Comparison of ENCODE assay signal across 8 cellular contexts in the genomic region with DNA sequence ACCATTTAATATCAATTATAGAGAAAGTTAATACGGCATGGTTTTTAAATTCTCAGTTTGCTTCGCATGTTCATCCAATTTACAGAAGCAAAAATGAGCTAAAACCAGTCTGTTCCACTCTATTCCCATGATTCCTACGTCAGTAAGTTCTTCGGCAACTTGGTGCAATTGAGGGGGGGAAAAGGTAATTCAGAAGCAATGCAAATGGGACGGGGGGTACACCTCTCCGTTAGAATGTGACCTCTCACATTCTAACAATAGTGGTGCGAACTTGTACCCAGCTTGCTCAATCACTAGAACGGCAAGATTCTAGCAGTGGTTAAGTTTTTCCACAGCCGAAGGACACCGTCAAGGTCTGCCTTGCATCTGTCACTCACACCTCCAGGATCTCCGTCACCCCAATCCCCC. TPM values are rescaled to one million over a fixed set of nuclear protein-coding genes. Genes with fewer than 3 reads are reported as not detected.
DNase-seq lines count a peak whose midpoint lies in the region; ATAC-seq and TF ChIP-seq lines count a peak whose summit lies in the region.

No MANE protein-coding gene starts in this region.

- POLR2A ChIA-PET in SK-N-SH (lab: Yijun Ruan, JAX), result no interaction called here

- TF ChIP-seq RAD21 in SK-N-SH (IDR thresholded peaks at IDR 0.05; ENCODE audit: low read length), result no peak

- 8% methylated on average over 11 of the region's 11 CpGs for WGBS in SK-N-SH (ENCODE audit: low lambda C conversion rate)

- peak overlapping the region; percentile 64 for H3K9ac ChIP-seq in SK-N-SH

- H3K4me3 ChIP-seq in SK-N-SH (ENCODE audit: low read depth in 2 of 2, low read length in 1 of 2) (peak overlapping the region; percentile 88 to 92), neuron (ENCODE audit: low read length) (peak overlapping the region; percentile 96)

- H2AFZ ChIP-seq in SK-N-SH (ENCODE audit: low read depth), result peak overlapping the region; percentile 96
- peak overlapping the region; percentile 65 for H2AFZ ChIP-seq in neuron (ENCODE audit: low read depth, low read length)

- H3F3A ChIP-seq in SK-N-SH (replicated peaks; ENCODE audit: insufficient read depth), result no peaks in the 10 kb centered on the region

- H3K36me3 Mint-ChIP-seq in activated T-cell treated with anti-CD3 and anti-CD28 coated beads, Interleukin-2, amount 50 U/mL, for 24 hours (ENCODE audit: low read depth), result peaks cover 24% of the 10 kb centered on the region

- DNase-seq in activated T-cell treated with anti-CD3 and anti-CD28 coated beads, Interleukin-2, amount 50 U/mL, for 24 hours, result no peak
- no peak for DNase-seq in activated T-cell treated with anti-CD3 and anti-CD28 coated beads, Interleukin-2, amount 50 U/mL, for 1 hour
- DNase-seq in SK-N-SH (no peak), NCI-H446 treated with DMSO at 0.1 percent for 48 hours (lab: John Stamatoyannopoulos, UW) (no peak), dedifferentiated amniotic fluid mesenchymal stem cell (ENCODE audit: extremely low spot score) (no peak), NCI-H510A treated with DMSO at 0.1 percent for 48 hours (lab: John Stamatoyannopoulos, UW) (no peak)

- peaks cover 24% of the 10 kb centered on the region for H3K4me1 Mint-ChIP-seq in activated T-cell treated with anti-CD3 and anti-CD28 coated beads, Interleukin-2, amount 50 U/mL, for 24 hours (ENCODE audit: low read depth)

- no peak for TF ChIP-seq CTCF in SK-N-SH (IDR thresholded peaks at IDR 0.05)

- H3K4me1 ChIP-seq in SK-N-SH (ENCODE audit: control insufficient read depth in 1 of 2, insufficient read depth in 2 of 2, low read depth in 1 of 2, low read length in 1 of 2) (peaks cover 0 to 4% of the 10 kb centered on the region in 2 experiments; a peak in 2 of 4 replicates), neuron (ENCODE audit: insufficient read depth, low read length) (peaks cover 15% of the 10 kb centered on the region)

- H3K36me3 ChIP-seq in SK-N-SH (replicated peaks in 1 of 2; ENCODE audit: control insufficient read depth in 1 of 2, insufficient read depth in 2 of 2, low read length in 1 of 2) (peaks cover 2 to 6% of the 10 kb centered on the region in 2 experiments), neuron (ENCODE audit: insufficient read depth, low read length) (no peaks in the 10 kb centered on the region)

- no peaks in the 10 kb centered on the region for H3K9me3 Mint-ChIP-seq in activated T-cell treated with anti-CD3 and anti-CD28 coated beads, Interleukin-2, amount 50 U/mL, for 24 hours

- no peak overlapping the region; a peak in 1 of 4 replicates for H3K27ac ChIP-seq in SK-N-SH (ENCODE audit: low read depth in 2 of 2, low read length in 1 of 2)

- H3K9me2 ChIP-seq in SK-N-SH, result no peaks in the 10 kb centered on the region

- CTCF ChIA-PET in SK-N-SH (lab: Yijun Ruan, JAX), result interaction anchor here (1.0 kb wide), 1 partner anchor 92 kb away, joined by 4 read pairs; no protein-coding TSS in a partner anchor

- H4K20me1 ChIP-seq in SK-N-SH (ENCODE audit: insufficient read depth), result no peaks in the 10 kb centered on the region

- TF ChIP-seq EP300 in SK-N-SH (IDR thresholded peaks at IDR 0.05; ENCODE audit: borderline replicate concordance in 1 of 2, low read depth in 1 of 2, low read length in 1 of 2), result no peak

- peak overlapping the region; percentile 88 for H3K4me3 Mint-ChIP-seq in activated T-cell treated with anti-CD3 and anti-CD28 coated beads, Interleukin-2, amount 50 U/mL, for 24 hours

- no peaks in the 10 kb centered on the region for H3K27me3 Mint-ChIP-seq in activated T-cell treated with anti-CD3 and anti-CD28 coated beads, Interleukin-2, amount 50 U/mL, for 24 hours

- H3K4me2 ChIP-seq in SK-N-SH, result peak overlapping the region; percentile 92

- peak; percentile 21 for ATAC-seq in esophagus mucosa

- no peaks in the 10 kb centered on the region for H3K9me3 ChIP-seq in SK-N-SH
- no peaks in the 10 kb centered on the region for H3K9me3 ChIP-seq in neuron (ENCODE audit: low read length)

- H3K79me2 ChIP-seq in SK-N-SH (ENCODE audit: insufficient read depth), result peaks cover 17% of the 10 kb centered on the region

- H3K27ac Mint-ChIP-seq in activated T-cell treated with anti-CD3 and anti-CD28 coated beads, Interleukin-2, amount 50 U/mL, for 24 hours, result peak overlapping the region; percentile 85

- H3K27me3 ChIP-seq in SK-N-SH (ENCODE audit: insufficient read depth) (no peaks in the 10 kb centered on the region), neuron (ENCODE audit: insufficient read depth, low read length) (peaks cover 9% of the 10 kb centered on the region)

TF ChIP-seq in SK-N-SH, 30 proteins besides CTCF, POLR2A, EP300 and RAD21:
- TF ChIP-seq, protein P1, sequence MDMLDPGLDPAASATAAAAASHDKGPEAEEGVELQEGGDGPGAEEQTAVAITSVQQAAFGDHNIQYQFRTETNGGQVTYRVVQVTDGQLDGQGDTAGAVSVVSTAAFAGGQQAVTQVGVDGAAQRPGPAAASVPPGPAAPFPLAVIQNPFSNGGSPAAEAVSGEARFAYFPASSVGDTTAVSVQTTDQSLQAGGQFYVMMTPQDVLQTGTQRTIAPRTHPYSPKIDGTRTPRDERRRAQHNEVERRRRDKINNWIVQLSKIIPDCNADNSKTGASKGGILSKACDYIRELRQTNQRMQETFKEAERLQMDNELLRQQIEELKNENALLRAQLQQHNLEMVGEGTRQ (IDR thresholded peaks at IDR 0.05; ENCODE audit: borderline replicate concordance, low read depth, low read length), result no peak
- TF ChIP-seq FOSL2 (IDR thresholded peaks at IDR 0.05; ENCODE audit: borderline replicate concordance, low read depth), result no peak
- no peak for TF ChIP-seq FOXM1 (IDR thresholded peaks at IDR 0.05; ENCODE audit: low read depth)
- TF ChIP-seq RCOR1 (IDR thresholded peaks at IDR 0.05; ENCODE audit: low read length), result no peak

RNA-seq across cellular contexts. Expression of a gene that starts 0.7 kb away (rescaled TPM):
- polyA plus RNA-seq in SK-N-SH (2012; rRNA removed), result 7.9 and 8.7 TPM in 2 replicates
- polyA plus RNA-seq in SK-N-SH (2012; cell fraction: cytosol; rRNA removed), result 9.8 and 10.7 TPM in 2 replicates
- polyA plus RNA-seq in SK-N-SH (2012; cell fraction: nucleus; rRNA removed), result 7.3 and 7.5 TPM in 2 replicates
- 34.8 TPM for total RNA-seq in esophagus mucosa

RNA-seq across cellular contexts. Expression of a gene that starts 25.9 kb away (rescaled TPM):
- 30.2 and 55.3 TPM in 2 replicates for polyA plus RNA-seq in SK-N-SH (2012; rRNA removed)
- 41.4 and 53.1 TPM in 2 replicates for polyA plus RNA-seq in SK-N-SH (2012; cell fraction: cytosol; rRNA removed)
- 17.4 and 33.9 TPM in 2 replicates for polyA plus RNA-seq in SK-N-SH (2012; cell fraction: nucleus; rRNA removed)
- 15.8 TPM for total RNA-seq in esophagus mucosa
